18 cellular contexts compared by ENCODE assay signal in the genomic region with DNA sequence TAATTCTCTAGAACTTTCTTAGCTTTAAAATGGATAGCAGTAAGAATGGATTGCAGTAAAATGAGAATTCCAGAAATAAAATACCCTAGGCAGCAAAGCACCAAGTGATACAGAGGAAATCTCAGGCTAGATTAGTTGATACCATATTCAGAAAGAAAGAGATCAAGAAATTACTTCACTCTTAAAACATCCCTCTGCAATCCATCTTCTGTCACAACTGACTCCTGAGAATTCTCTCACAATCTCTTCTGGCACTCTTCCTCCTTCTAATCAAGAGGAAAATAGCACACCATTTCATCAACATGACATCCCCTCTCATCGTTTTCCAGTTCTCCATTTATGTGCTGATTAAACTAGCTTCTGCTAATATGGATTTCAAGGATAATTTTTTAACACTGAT. TPM values are rescaled to one million over a fixed set of nuclear protein-coding genes. Genes with fewer than 3 reads are reported as not detected.
DNase-seq lines count a peak whose midpoint lies in the region; ATAC-seq and TF ChIP-seq lines count a peak whose summit lies in the region.
"Had no signal": no experiment of that assay in that cellular context is flagged by ENCODE, and none has a peak within 500 bp of the region (broad histone marks: within the 10 kb centered on the region; RNA-seq: fewer than 3 reads in every experiment).

No MANE protein-coding gene starts in this region.

- ATAC-seq in HG03521 (IDR thresholded peaks at IDR 0.05; ENCODE audit: unreplicated experiment) (no peak), GM21515 (IDR thresholded peaks at IDR 0.05; ENCODE audit: unreplicated experiment) (no peak)
- ATAC-seq: left colon had no signal

- no peak for TF ChIP-seq CTCF in astrocyte of the cerebellum (IDR thresholded peaks at IDR 0.05; ENCODE audit: low read depth, low read length, missing control alignments)
- TF ChIP-seq CTCF in fibroblast of villous mesenchyme (IDR thresholded peaks at IDR 0.05; ENCODE audit: insufficient read depth, low read depth, low read length), result no peak
- TF ChIP-seq CTCF in nephron (IDR thresholded peaks at IDR 0.05; ENCODE audit: unreplicated experiment in 3 of 3), result no peak

- peak overlapping the region in 2 of 3 experiments; percentile 27 to 55 for H3K27ac Mint-ChIP-seq in nephron

- H3K36me3 Mint-ChIP-seq in nephron (ENCODE audit: low read depth), result no peaks in the 10 kb centered on the region
- H3K36me3 Mint-ChIP-seq: naive B cell had no signal

- H3K4me3 Mint-ChIP-seq in nephron, result no peak overlapping the region
- H3K4me3 Mint-ChIP-seq: naive B cell had no signal

- H3K9me3 Mint-ChIP-seq in nephron, result no peaks in the 10 kb centered on the region
- H3K9me3 Mint-ChIP-seq: naive B cell had no signal

- peaks cover 4% of the 10 kb centered on the region for H3K27me3 Mint-ChIP-seq in nephron (ENCODE audit: low read depth)

- peaks cover 15% of the 10 kb centered on the region for H3K4me1 Mint-ChIP-seq in nephron

- H3K4me3 ChIP-seq in astrocyte of the cerebellum (ENCODE audit: low read depth, low read length) (no peak overlapping the region), fibroblast of villous mesenchyme (ENCODE audit: low read depth, low read length) (no peak overlapping the region)
- H3K4me3 ChIP-seq: GM23248, Peyer's patch had no signal

- DNase-seq in EH (ENCODE audit: low read depth) (peak; percentile 63), astrocyte of the cerebellum (ENCODE audit: low read depth) (peak; percentile 12), fibroblast of villous mesenchyme (ENCODE audit: low read depth) (peak; percentile 69), epidermal melanocyte (ENCODE audit: insufficient read length, low spot score) (no peak)
- DNase-seq in activated CD4-positive, CD25-positive, alpha-beta regulatory T cell (lab: John Stamatoyannopoulos, UW), result no peak
- DNase-seq: activated CD4-positive, alpha-beta T cell treated with anti-CD3 and anti-CD28 coated beads, Interleukin-2, amount 50 U/mL, for 4 hours; cortex of kidney; erythroblast; GM23248; left colon; naive B cell; NCI-H1105; NCI-H2171; NCI-H82; Peyer's patch had no signal

- in situ Hi-C loops in astrocyte of the cerebellum (cut with HindIII; ENCODE audit: low sequenced_read_pairs), result no loop called here

RNA-seq across cellular contexts. Expression of gene LAMB1, which starts 42.2 kb away (rescaled TPM):
- 438 and 483 TPM in 2 replicates for total RNA-seq in fibroblast of villous mesenchyme

Comparison
In these comparisons a context has a peak if more than half of its experiments do, and no peak if none do; other contexts are left out.
1. DNase-seq: peak in EH (single experiment), astrocyte of the cerebellum (single experiment) and fibroblast of villous mesenchyme (single experiment); none in activated CD4-positive, CD25-positive, alpha-beta regulatory T cell (0 of 4) and epidermal melanocyte (single experiment).